Comparison of ENCODE assay signal across 26 cellular contexts in the genomic region with DNA sequence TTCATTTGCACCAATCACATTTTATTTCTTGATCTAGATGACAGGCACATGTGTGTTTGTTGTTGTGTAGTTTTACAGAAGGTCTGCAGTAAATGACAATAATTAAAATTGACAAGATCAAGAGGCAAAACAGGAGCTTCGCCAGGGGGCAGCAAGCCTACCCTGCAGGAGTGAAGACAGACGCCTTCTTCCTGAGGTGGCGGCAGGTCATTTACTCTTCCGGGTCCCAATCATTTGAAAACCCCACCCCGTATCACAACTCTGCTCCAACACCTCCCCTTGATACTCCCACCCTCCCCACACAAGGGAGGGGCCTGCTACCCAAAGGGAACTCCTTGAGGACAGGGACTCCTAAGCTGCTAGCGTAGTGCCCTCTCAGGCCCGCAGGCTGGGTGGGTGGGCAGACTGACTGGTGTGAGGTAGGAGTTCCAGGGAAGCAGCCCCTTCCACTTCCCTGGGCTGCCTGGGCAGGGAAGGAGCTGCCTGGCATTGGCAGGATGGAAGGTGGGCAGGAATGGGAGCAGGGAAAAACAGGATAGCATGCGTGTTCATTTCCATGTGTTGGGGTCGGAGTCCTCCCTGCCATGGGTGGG. TPM values are rescaled to one million over a fixed set of nuclear protein-coding genes. Genes with fewer than 3 reads are reported as not detected.
"Had no signal": no experiment of that assay in that cellular context is flagged by ENCODE, and none has a peak within 500 bp of the region (broad histone marks: within the 10 kb centered on the region; RNA-seq: fewer than 3 reads in every experiment).

No MANE protein-coding gene starts in this region.

- H3K27ac ChIP-seq: heart left ventricle, left ventricle myocardium inferior, lower lobe of right lung, parathyroid adenoma, psoas muscle, right lobe of liver, thoracic aorta, transverse colon had no signal

- H3K36me3 ChIP-seq: heart left ventricle, left ventricle myocardium inferior, lower lobe of right lung, spleen, thoracic aorta, transverse colon had no signal

- H3K4me1 ChIP-seq: heart left ventricle, left ventricle myocardium inferior, lower lobe of right lung, parathyroid adenoma, psoas muscle had no signal

- FAIRE-seq: endothelial cell of umbilical vein, kidney had no signal

- H3K36me3 Mint-ChIP-seq: memory B cell, mesothelial cell of epicardium, natural killer cell had no signal

- H3K4me3 Mint-ChIP-seq: memory B cell; mesothelial cell of epicardium; natural killer cell; neural crest cell; stimulated activated naive B cell treated with anti-CD40 and anti-IgM and Interleukin-4, amounts not matched to agents 10 μg/mL and 1 μg/mL and 100 μg/mL, for 72 hours; stimulated activated naive CD8-positive, alpha-beta T cell treated with anti-CD3 and anti-CD28 coated beads, Interleukin-15, amount 100 ng/mL, for 72 hours had no signal

- H3K9me3 ChIP-seq: heart left ventricle, left ventricle myocardium inferior, lower lobe of right lung, psoas muscle, right lobe of liver, spleen, thoracic aorta, transverse colon had no signal

- DNase-seq: dermis blood vessel endothelial cell; heart left ventricle; kidney; left cardiac atrium; left ventricle myocardium inferior; lower lobe of right lung; natural killer cell; occipital lobe; psoas muscle; retina; right lobe of liver; spleen; stimulated activated CD4-positive, alpha-beta T cell treated with anti-CD3 and anti-CD28 coated beads, Interleukin-15, amount 100 ng/mL, for 24 hours; stimulated activated CD4-positive, alpha-beta T cell treated with anti-CD3 and anti-CD28 coated beads, Interleukin-1b, Interleukin-23, amount 100 ng/mL, for 48 hours; stimulated activated CD4-positive, alpha-beta T cell treated with anti-CD3 and anti-CD28 coated beads, Interleukin-4, amount 100 ng/mL, for 4 hours; stimulated activated naive B cell treated with anti-CD40 and anti-IgM and Interleukin-4, amounts not matched to agents 10 μg/mL and 1 μg/mL and 100 μg/mL, for 72 hours; stimulated activated naive CD8-positive, alpha-beta T cell treated with anti-CD3 and anti-CD28 coated beads, Interleukin-15, amount 100 ng/mL, for 72 hours; substantia nigra; transverse colon had no signal

- H2AFZ ChIP-seq: parathyroid adenoma had no signal

- H3K4me3 ChIP-seq: heart left ventricle, left ventricle myocardium inferior, lower lobe of right lung, psoas muscle, right lobe of liver, spleen, thoracic aorta, transverse colon had no signal

- H3K9me3 Mint-ChIP-seq: memory B cell; mesothelial cell of epicardium; natural killer cell; neural crest cell; stimulated activated naive B cell treated with anti-CD40 and anti-IgM and Interleukin-4, amounts not matched to agents 10 μg/mL and 1 μg/mL and 100 μg/mL, for 72 hours; stimulated activated naive CD8-positive, alpha-beta T cell treated with anti-CD3 and anti-CD28 coated beads, Interleukin-15, amount 100 ng/mL, for 72 hours had no signal

- ATAC-seq: heart left ventricle; left cardiac atrium; natural killer cell; psoas muscle; stimulated activated naive B cell treated with anti-CD40 and anti-IgM and Interleukin-4, amounts not matched to agents 10 μg/mL and 1 μg/mL and 100 μg/mL, for 72 hours; stimulated activated naive CD8-positive, alpha-beta T cell treated with anti-CD3 and anti-CD28 coated beads, Interleukin-15, amount 100 ng/mL, for 72 hours had no signal

- H3K9ac ChIP-seq: parathyroid adenoma had no signal

- H3K27ac Mint-ChIP-seq: memory B cell; mesothelial cell of epicardium; natural killer cell; stimulated activated naive B cell treated with anti-CD40 and anti-IgM and Interleukin-4, amounts not matched to agents 10 μg/mL and 1 μg/mL and 100 μg/mL, for 72 hours; stimulated activated naive CD8-positive, alpha-beta T cell treated with anti-CD3 and anti-CD28 coated beads, Interleukin-15, amount 100 ng/mL, for 72 hours had no signal

- H3K27me3 ChIP-seq: heart left ventricle, right lobe of liver, spleen, transverse colon had no signal

- H3K4me1 Mint-ChIP-seq: memory B cell; mesothelial cell of epicardium; natural killer cell; stimulated activated naive CD8-positive, alpha-beta T cell treated with anti-CD3 and anti-CD28 coated beads, Interleukin-15, amount 100 ng/mL, for 72 hours had no signal

RNA-seq across cellular contexts. Expression of gene IL17RB, which starts 13.2 kb away (rescaled TPM):
- total RNA-seq: dermis blood vessel endothelial cell, endothelial cell of umbilical vein, myocyte had no signal
